Comparison of ENCODE assay signal across 11 cellular contexts in genomic region chr16:27328937-27329336, GRCh38. TPM values are rescaled to one million over a fixed set of nuclear protein-coding genes. Genes with fewer than 3 reads are reported as not detected.
A peak's percentile ranks its signal among the peaks of the same experiment; 100 is the strongest.
DNase-seq lines count a peak whose midpoint lies in the region; ATAC-seq and TF ChIP-seq lines count a peak whose summit lies in the region.
"Had no signal": no experiment of that assay in that cellular context is flagged by ENCODE, and none has a peak within 500 bp of the region (broad histone marks: within the 10 kb centered on the region; RNA-seq: fewer than 3 reads in every experiment).

No MANE protein-coding gene starts in this region.

- H3K27me3 ChIP-seq in heart left ventricle (no peaks in the 10 kb centered on the region), mucosa of rectum (ENCODE audit: control insufficient read depth in 2 of 2, insufficient read depth in 2 of 2, low read length in 2 of 2) (no peaks in the 10 kb centered on the region), transverse colon (no peaks in the 10 kb centered on the region)

- no peak overlapping the region for H3K4me3 ChIP-seq in heart left ventricle
- H3K4me3 ChIP-seq in mucosa of rectum (ENCODE audit: low read length in 2 of 2), result no peak overlapping the region
- no peak overlapping the region for H3K4me3 ChIP-seq in transverse colon
- H3K4me3 ChIP-seq: K562 had no signal

- TF ChIP-seq POLR2A in heart left ventricle (IDR thresholded peaks at IDR 0.05), result no peak
- no peak for TF ChIP-seq POLR2A in transverse colon (IDR thresholded peaks at IDR 0.05)

- 91 to 94% (median 92%) methylated on average over 5 of the region's 5 CpGs for WGBS in heart left ventricle, 4 donors
- 88% methylated on average over 5 of the region's 5 CpGs; no CpG with 5 or more reads in 1 of the 2 donors for WGBS in transverse colon (ENCODE audit: low coverage in 1 of 2), 2 donors

- DNase-seq in heart left ventricle (no peak), Right ventricle myocardium superior (no peak), transverse colon (no peak)
- DNase-seq in activated naive CD8-positive, alpha-beta T cell treated with anti-CD3 and anti-CD28 coated beads, Interleukin-2, amount 50 U/mL, for 24 hours, result no peak
- DNase-seq: activated CD4-positive, CD25-positive, alpha-beta regulatory T cell; AML-193 had no signal

- ATAC-seq in heart left ventricle (no peak), Right ventricle myocardium superior (ENCODE audit: poor library complexity) (no peak), GM18858 (IDR thresholded peaks at IDR 0.05; ENCODE audit: unreplicated experiment) (no peak), HG03175 (IDR thresholded peaks at IDR 0.05; ENCODE audit: unreplicated experiment) (no peak), HG02938 (IDR thresholded peaks at IDR 0.05; ENCODE audit: unreplicated experiment) (no peak)
- no peak for ATAC-seq in activated naive CD8-positive, alpha-beta T cell treated with anti-CD3 and anti-CD28 coated beads, Interleukin-2, amount 50 U/mL, for 24 hours
- ATAC-seq: K562 had no signal

- H3K9me3 Mint-ChIP-seq in activated naive CD8-positive, alpha-beta T cell treated with anti-CD3 and anti-CD28 coated beads, Interleukin-2, amount 50 U/mL, for 24 hours, result no peaks in the 10 kb centered on the region

- intact Hi-C loops in heart left ventricle (cut with DNase I), result no loop called here
- intact Hi-C loops in Right ventricle myocardium superior (cut with DNase I), result no loop called here
- intact Hi-C loops in transverse colon (cut with DNase I; ENCODE audit: low total_unique reads), result no loop called here

- no peak overlapping the region for H3K9ac ChIP-seq in mucosa of rectum (ENCODE audit: low read depth in 1 of 2, low read length in 2 of 2)

- H3K9me3 ChIP-seq in heart left ventricle (no peaks in the 10 kb centered on the region), mucosa of rectum (ENCODE audit: control insufficient read depth in 2 of 2, low read length in 2 of 2) (no peaks in the 10 kb centered on the region), transverse colon (no peaks in the 10 kb centered on the region)

- peak overlapping the region; percentile 79 for H3K27ac Mint-ChIP-seq in activated naive CD8-positive, alpha-beta T cell treated with anti-CD3 and anti-CD28 coated beads, Interleukin-2, amount 50 U/mL, for 24 hours

- H3K36me3 Mint-ChIP-seq in activated naive CD8-positive, alpha-beta T cell treated with anti-CD3 and anti-CD28 coated beads, Interleukin-2, amount 50 U/mL, for 24 hours (ENCODE audit: low read depth), result peaks cover 71% of the 10 kb centered on the region

- TF ChIP-seq EP300 in transverse colon (IDR thresholded peaks at IDR 0.05; ENCODE audit: low read depth), result no peak

- H3K27ac ChIP-seq in heart left ventricle (peak overlapping the region in 10 of 12 donors; percentile 23 to 98 (median 84)), mucosa of rectum (ENCODE audit: low read depth in 2 of 2, low read length in 2 of 2) (peak overlapping the region; percentile 55 to 75), transverse colon (peak overlapping the region; percentile 93 to 99 (median 99))

- H3K27me3 Mint-ChIP-seq in activated naive CD8-positive, alpha-beta T cell treated with anti-CD3 and anti-CD28 coated beads, Interleukin-2, amount 50 U/mL, for 24 hours, result no peaks in the 10 kb centered on the region

- in situ Hi-C loops in transverse colon (cut with MboI; ENCODE audit: low pct_ligation_motif_present in 1 of 4, low pct_unique_long_range_greater_than_20kb in 1 of 4, low sequenced_read_pairs in 3 of 4), result loop anchor here in 2 of 4 donors (25.0 kb wide), 1 partner anchor 92 kb away; no protein-coding TSS in a partner anchor

- peaks cover 79% of the 10 kb centered on the region for H3K4me1 Mint-ChIP-seq in activated naive CD8-positive, alpha-beta T cell treated with anti-CD3 and anti-CD28 coated beads, Interleukin-2, amount 50 U/mL, for 24 hours

- H3K36me3 ChIP-seq in heart left ventricle (peaks cover 0 to 40% (median 6%) of the 10 kb centered on the region in 9 donors), mucosa of rectum (ENCODE audit: control insufficient read depth in 2 of 2, insufficient read depth in 2 of 2, low read length in 2 of 2) (peaks cover 22 to 28% of the 10 kb centered on the region in 2 donors), transverse colon (peaks cover 0 to 16% (median 3%) of the 10 kb centered on the region in 4 donors)

- H3K4me3 Mint-ChIP-seq in activated naive CD8-positive, alpha-beta T cell treated with anti-CD3 and anti-CD28 coated beads, Interleukin-2, amount 50 U/mL, for 24 hours, result no peak overlapping the region

- TF ChIP-seq CTCF in heart left ventricle (IDR thresholded peaks at IDR 0.05), result no peak
- TF ChIP-seq CTCF in transverse colon (IDR thresholded peaks at IDR 0.05), result no peak

- peaks cover 0 to 85% (median 30%) of the 10 kb centered on the region in 12 donors for H3K4me1 ChIP-seq in heart left ventricle
- peaks cover 26 to 29% of the 10 kb centered on the region in 2 donors for H3K4me1 ChIP-seq in mucosa of rectum (ENCODE audit: control insufficient read depth in 2 of 2, insufficient read depth in 2 of 2, low read length in 2 of 2)
- H3K4me1 ChIP-seq in transverse colon, result peaks cover 43 to 76% (median 56%) of the 10 kb centered on the region in 4 donors

RNA-seq across cellular contexts. Expression of gene IL4R, which starts 15.2 kb away (rescaled TPM):
- total RNA-seq in heart left ventricle, result 10 to 100 TPM in 4 of 9 donors, 1 to 10 TPM in 5; 6.7 to 47.4 (median 8.2) TPM
- polyA plus RNA-seq in heart left ventricle, result 1 to 10 TPM; 5.8 to 9.9 TPM
- total RNA-seq in Right ventricle myocardium superior, result 8.2 TPM
- total RNA-seq in transverse colon, result 100 to 1,000 TPM; 106 to 235 (median 156) TPM
